ENCODE assay signal across 18 cellular contexts in the genomic region with DNA sequence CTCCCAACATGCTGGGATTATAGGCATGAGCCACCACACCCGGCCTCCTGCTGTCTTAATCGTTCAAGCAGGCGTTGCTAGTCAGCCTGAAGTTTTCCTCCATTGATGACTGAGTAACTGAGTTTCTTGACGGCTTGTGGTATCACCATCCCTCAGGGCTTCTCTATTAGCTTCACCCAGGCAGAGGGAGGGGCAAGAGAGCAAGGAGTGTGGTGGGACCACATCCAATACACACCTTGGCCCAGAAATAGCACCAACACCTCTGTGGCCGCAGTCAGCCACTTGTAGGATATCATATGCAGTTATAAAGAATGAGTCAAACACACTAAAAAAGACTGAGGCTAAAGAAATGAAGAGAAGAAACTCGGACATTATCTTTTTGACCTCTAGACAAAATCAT.
"Had no signal": no experiment of that assay in that cellular context is flagged by ENCODE, and none has a peak within 500 bp of the region (broad histone marks: within the 10 kb centered on the region; RNA-seq: fewer than 3 reads in every experiment).

No MANE protein-coding gene starts in this region.

- H3K4me3 ChIP-seq: lower lobe of right lung, ovary, right lobe of liver, suprapubic skin, transverse colon, upper lobe of right lung, uterus had no signal

- ATAC-seq: left ventricle myocardium superior, lower lobe of right lung, right lobe of liver, upper lobe of right lung had no signal

- H3K36me3 ChIP-seq: lower lobe of right lung, ovary, right lobe of liver, suprapubic skin, transverse colon, upper lobe of right lung, uterus had no signal

- H3K9me3 ChIP-seq: lower lobe of right lung, ovary, right lobe of liver, suprapubic skin, transverse colon, upper lobe of right lung, uterus had no signal

- H3K9me3 Mint-ChIP-seq: naive thymus-derived CD8-positive, alpha-beta T cell had no signal

- DNase-seq: cortex of kidney; hypothalamus; left ventricle myocardium superior; lower lobe of right lung; occipital lobe; ovary; posterior cingulate gyrus; retina; right lobe of liver; small intestine; stimulated activated CD4-positive, alpha-beta T cell treated with anti-CD3 and anti-CD28 coated beads, Interleukin-15, amount 100 ng/mL, for 24 hours; stimulated activated CD4-positive, alpha-beta T cell treated with anti-CD3 and anti-CD28 coated beads, Interleukin-2, amount 100 ng/mL, for 48 hours; stimulated activated naive CD8-positive, alpha-beta T cell treated with anti-CD3 and anti-CD28 coated beads, Interleukin-15, amount 100 ng/mL, for 72 hours; transverse colon; upper lobe of right lung; uterus had no signal

- H3K27me3 ChIP-seq: ovary, right lobe of liver, suprapubic skin, transverse colon, upper lobe of right lung, uterus had no signal

- H3K36me3 Mint-ChIP-seq: naive thymus-derived CD8-positive, alpha-beta T cell had no signal

- H3K27ac ChIP-seq: lower lobe of right lung, ovary, right lobe of liver, suprapubic skin, transverse colon, upper lobe of right lung, uterus had no signal

- H3K4me1 ChIP-seq: lower lobe of right lung, right lobe of liver, suprapubic skin, transverse colon, upper lobe of right lung, uterus had no signal

- H3K27me3 Mint-ChIP-seq: naive thymus-derived CD8-positive, alpha-beta T cell; stimulated activated naive CD8-positive, alpha-beta T cell treated with anti-CD3 and anti-CD28 coated beads, Interleukin-15, amount 100 ng/mL, for 72 hours had no signal
